Comparison of ENCODE assay signal across 21 cellular contexts in the genomic region with DNA sequence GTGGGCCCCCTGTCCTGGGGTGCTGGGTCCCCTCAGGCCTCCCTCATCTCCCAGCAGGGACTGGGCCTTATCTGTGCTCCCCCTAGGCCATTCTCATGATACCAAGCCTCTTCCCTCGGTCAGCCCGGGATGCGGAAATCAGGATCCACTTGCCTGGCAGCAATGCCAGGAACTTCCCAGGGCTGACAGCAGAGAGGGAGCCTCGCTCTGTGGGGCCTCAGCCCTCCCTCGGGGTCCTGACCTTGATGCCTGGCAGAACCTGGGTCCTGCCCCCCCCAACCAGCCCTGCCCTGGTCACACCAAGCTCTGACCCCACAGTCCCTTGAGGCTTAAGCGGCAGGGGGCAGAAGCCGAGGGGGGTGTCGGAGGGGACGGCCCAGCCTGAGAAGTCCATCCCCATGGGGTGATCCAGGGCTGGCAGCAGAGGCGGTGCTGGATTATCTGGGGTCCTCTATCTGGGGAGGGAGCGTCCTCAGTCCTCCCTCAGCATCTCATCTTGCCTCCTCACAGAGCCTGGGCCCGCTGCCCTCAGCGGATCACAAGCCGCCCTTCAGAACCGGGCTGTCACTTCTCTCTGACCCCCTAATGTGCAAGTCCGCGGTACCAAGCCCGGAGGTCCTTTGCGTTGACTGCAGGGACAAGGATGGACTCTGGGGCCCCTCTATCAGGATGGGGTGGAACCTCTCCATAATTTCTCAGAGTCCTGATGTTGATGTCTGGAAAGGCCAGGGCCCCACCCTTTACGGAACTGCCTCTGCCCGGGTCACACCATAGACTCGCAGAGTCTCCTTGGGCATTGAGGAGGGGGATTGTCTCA. TPM values are rescaled to one million over a fixed set of nuclear protein-coding genes. Genes with fewer than 3 reads are reported as not detected.
"Had no signal": no experiment of that assay in that cellular context is flagged by ENCODE, and none has a peak within 500 bp of the region (broad histone marks: within the 10 kb centered on the region; RNA-seq: fewer than 3 reads in every experiment).

No MANE protein-coding gene starts in this region.

RNA-seq across cellular contexts. Expression of gene MAGEA9, which starts 19.7 kb away (rescaled TPM):
- total RNA-seq: heart left ventricle; kidney; left colon; left lung; liver; lung; mucosa of descending colon; myocyte; naive thymus-derived CD4-positive, alpha-beta T cell; natural killer cell treated with Interleukin-12 subunit alpha and Interleukin-12 subunit beta and Interleukin-15 and Interleukin-18, amount 100 ng/mL, for 72 hours; omental fat pad; pancreas; psoas muscle; right lobe of liver; temporal lobe; tibial nerve; ureter; uterus had no signal
- polyA plus RNA-seq: heart left ventricle; immature natural killer cell; liver; lung; naive thymus-derived CD4-positive, alpha-beta T cell; neural cell; pancreas; psoas muscle; small intestine had no signal

RNA-seq across cellular contexts. Expression of gene MAGEA11, which starts 50.2 kb away (rescaled TPM):
- total RNA-seq: heart left ventricle; kidney; left colon; left lung; liver; lung; mucosa of descending colon; myocyte; naive thymus-derived CD4-positive, alpha-beta T cell; natural killer cell treated with Interleukin-12 subunit alpha and Interleukin-12 subunit beta and Interleukin-15 and Interleukin-18, amount 100 ng/mL, for 72 hours; omental fat pad; pancreas; psoas muscle; right lobe of liver; temporal lobe; tibial nerve; uterus had no signal
- polyA plus RNA-seq: heart left ventricle; immature natural killer cell; liver; lung; naive thymus-derived CD4-positive, alpha-beta T cell; neural cell; pancreas; psoas muscle; small intestine had no signal
